Comparison of ENCODE assay signal across 24 cellular contexts in the genomic region with DNA sequence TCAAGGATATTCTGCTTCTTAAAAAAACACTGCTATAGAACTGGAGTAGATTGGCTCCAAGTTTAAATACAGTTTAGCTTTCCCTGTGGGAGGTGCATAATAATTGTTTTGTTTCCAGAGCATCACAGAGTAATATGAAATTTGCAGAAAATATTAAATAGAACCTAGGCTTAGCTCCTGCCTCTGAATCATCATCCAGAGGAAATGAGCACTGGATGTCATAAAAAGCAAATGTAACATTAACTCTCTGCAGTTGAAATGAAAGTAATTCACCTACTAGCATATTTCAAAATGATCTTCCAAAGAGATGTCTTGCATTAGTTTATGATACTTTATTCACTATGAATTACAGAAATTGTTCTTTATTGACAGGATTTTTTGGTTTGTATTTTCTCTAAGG.
"Had no signal": no experiment of that assay in that cellular context is flagged by ENCODE, and none has a peak within 500 bp of the region (broad histone marks: within the 10 kb centered on the region; RNA-seq: fewer than 3 reads in every experiment).

No MANE protein-coding gene starts in this region.

- H3K4me3 ChIP-seq: body of pancreas, cardiac muscle cell, psoas muscle, sigmoid colon, stomach, suprapubic skin, tibial nerve had no signal

- H3K27ac ChIP-seq: body of pancreas, cardiac muscle cell, parathyroid adenoma, psoas muscle, sigmoid colon, stomach, suprapubic skin, tibial nerve had no signal

- H3K4me1 ChIP-seq: body of pancreas, parathyroid adenoma, psoas muscle, sigmoid colon, stomach, suprapubic skin, tibial nerve had no signal

- ATAC-seq: body of pancreas; esophagus mucosa; left colon; naive thymus-derived CD4-positive, alpha-beta T cell; psoas muscle; stimulated activated naive B cell treated with anti-CD40 and anti-IgM and Interleukin-4, amounts not matched to agents 10 μg/mL and 1 μg/mL and 100 μg/mL, for 72 hours had no signal

- H3K9me3 ChIP-seq: body of pancreas, psoas muscle, sigmoid colon, stomach, suprapubic skin, tibial nerve had no signal

- H3K9ac ChIP-seq: parathyroid adenoma had no signal

- H2AFZ ChIP-seq: parathyroid adenoma had no signal

- H3K27me3 ChIP-seq: body of pancreas, cardiac muscle cell, sigmoid colon, stomach, suprapubic skin, tibial nerve had no signal

- H3K36me3 ChIP-seq: cardiac muscle cell, sigmoid colon, stomach, suprapubic skin, tibial nerve had no signal

- DNase-seq: activated CD4-positive, alpha-beta T cell treated with anti-CD3 and anti-CD28 coated beads for 48 hours; activated CD4-positive, alpha-beta T cell treated with anti-CD3 and anti-CD28 coated beads, Interleukin-2, amount 50 U/mL, for 48 hours; activated CD8-positive, alpha-beta memory T cell treated with anti-CD3 and anti-CD28 coated beads for 24 hours; activated effector memory CD4-positive, alpha-beta T cell treated with Interleukin-2 at 50 U/mL for 16 hours; activated naive CD4-positive, alpha-beta T cell treated with Interleukin-2 at 50 U/mL for 16 hours; anterior cingulate cortex; body of pancreas; cerebellar nuclear complex; cortex of kidney; left colon; midbrain; naive thymus-derived CD4-positive, alpha-beta T cell; nucleus accumbens; psoas muscle; sigmoid colon; stimulated activated CD4-positive, alpha-beta T cell treated with anti-CD3 and anti-CD28 coated beads, Interleukin-15, amount 100 ng/mL, for 24 hours; stimulated activated CD4-positive, alpha-beta T cell treated with anti-CD3 and anti-CD28 coated beads, Interleukin-2, amount 100 ng/mL, for 24 hours; stimulated activated naive B cell treated with anti-CD40 and anti-IgM and Interleukin-4, amounts not matched to agents 10 μg/mL and 1 μg/mL and 100 μg/mL, for 72 hours; stomach had no signal

- H3K79me2 ChIP-seq: parathyroid adenoma had no signal
